24 cellular contexts compared by ENCODE assay signal in genomic region chr10:123491692-123492415, GRCh38.
"Had no signal": no experiment of that assay in that cellular context is flagged by ENCODE, and none has a peak within 500 bp of the region (broad histone marks: within the 10 kb centered on the region; RNA-seq: fewer than 3 reads in every experiment).

No MANE protein-coding gene starts in this region.

- ATAC-seq: activated CD8-positive, alpha-beta T cell treated with anti-CD3 and anti-CD28 coated beads for 36 hours; activated T-cell treated with anti-CD3 and anti-CD28 coated beads, Interleukin-2, amount 50 U/mL, for 4 hours; body of pancreas; gastroesophageal sphincter; naive thymus-derived CD8-positive, alpha-beta T cell; right lobe of liver had no signal

- H3K27me3 ChIP-seq: body of pancreas, right lobe of liver had no signal

- H3K27ac Mint-ChIP-seq: activated B cell treated with CpG ODN at 0.5 μM for 24 hours; activated CD8-positive, alpha-beta T cell treated with anti-CD3 and anti-CD28 coated beads for 36 hours; activated naive CD4-positive, alpha-beta T cell treated with anti-CD3 and anti-CD28 coated beads, Interleukin-2, amount 50 U/mL, for 24 hours; naive thymus-derived CD8-positive, alpha-beta T cell; T-helper 1 cell treated with Interleukin-12 subunit alpha and Interleukin-12 subunit beta and Interleukin-4 antibody, amounts not matched to agents 30 μg/mL and 1 μg/mL, for 36 hours had no signal

- DNase-seq: activated B cell treated with CpG ODN at 0.5 μM for 24 hours; activated CD4-positive, alpha-beta T cell treated with anti-CD3 and anti-CD28 coated beads for 48 hours; activated CD8-positive, alpha-beta T cell treated with anti-CD3 and anti-CD28 coated beads for 36 hours; activated effector memory CD4-positive, alpha-beta T cell treated with Interleukin-2 at 50 U/mL for 16 hours; activated T-cell treated with anti-CD3 and anti-CD28 coated beads, Interleukin-2, amount 50 U/mL, for 4 hours; adrenal gland; body of pancreas; caudate nucleus; kidney; left ventricle myocardium inferior; mesenchymal stem cell; naive thymus-derived CD8-positive, alpha-beta T cell; occipital lobe; right lobe of liver; stimulated activated CD4-positive, alpha-beta T cell treated with anti-CD3 and anti-CD28 coated beads, Interleukin-4, amount 100 ng/mL, for 4 hours; stimulated activated CD8-positive, alpha-beta memory T cell treated with anti-CD3 and anti-CD28 coated beads, Interleukin-4, amount 100 ng/mL, for 48 hours; stimulated activated naive CD4-positive, alpha-beta T cell treated with Interleukin-2 at 50 U/mL for 16 hours; substantia nigra; transverse colon had no signal

- H3K4me3 ChIP-seq: adrenal gland, body of pancreas, gastroesophageal sphincter, left ventricle myocardium inferior, prostate gland, right lobe of liver, smooth muscle cell, transverse colon had no signal

- H3K27ac ChIP-seq: adrenal gland, body of pancreas, gastroesophageal sphincter, left ventricle myocardium inferior, prostate gland, right lobe of liver, transverse colon had no signal

- H3K4me1 Mint-ChIP-seq: activated B cell treated with CpG ODN at 0.5 μM for 24 hours; activated naive CD4-positive, alpha-beta T cell treated with anti-CD3 and anti-CD28 coated beads, Interleukin-2, amount 50 U/mL, for 24 hours had no signal

- H3K36me3 ChIP-seq: adrenal gland, gastroesophageal sphincter, left ventricle myocardium inferior, prostate gland, right lobe of liver, transverse colon had no signal

- H3K9me3 ChIP-seq: adrenal gland, body of pancreas, gastroesophageal sphincter, left ventricle myocardium inferior, prostate gland, right lobe of liver, transverse colon had no signal

- H3K36me3 Mint-ChIP-seq: activated naive CD4-positive, alpha-beta T cell treated with anti-CD3 and anti-CD28 coated beads, Interleukin-2, amount 50 U/mL, for 24 hours; naive thymus-derived CD8-positive, alpha-beta T cell had no signal

- H3K4me3 Mint-ChIP-seq: activated B cell treated with CpG ODN at 0.5 μM for 24 hours; activated CD8-positive, alpha-beta T cell treated with anti-CD3 and anti-CD28 coated beads for 36 hours; activated naive CD4-positive, alpha-beta T cell treated with anti-CD3 and anti-CD28 coated beads, Interleukin-2, amount 50 U/mL, for 24 hours; activated T-cell treated with anti-CD3 and anti-CD28 coated beads, Interleukin-2, amount 50 U/mL, for 4 hours; naive thymus-derived CD8-positive, alpha-beta T cell; T-helper 1 cell treated with Interleukin-12 subunit alpha and Interleukin-12 subunit beta and Interleukin-4 antibody, amounts not matched to agents 30 μg/mL and 1 μg/mL, for 36 hours had no signal

- H3K4me1 ChIP-seq: adrenal gland, body of pancreas, gastroesophageal sphincter, left ventricle myocardium inferior, prostate gland, right lobe of liver, transverse colon had no signal

- H3K9me3 Mint-ChIP-seq: activated B cell treated with CpG ODN at 0.5 μM for 24 hours; activated CD8-positive, alpha-beta T cell treated with anti-CD3 and anti-CD28 coated beads for 36 hours; activated naive CD4-positive, alpha-beta T cell treated with anti-CD3 and anti-CD28 coated beads, Interleukin-2, amount 50 U/mL, for 24 hours; activated T-cell treated with anti-CD3 and anti-CD28 coated beads, Interleukin-2, amount 50 U/mL, for 4 hours; T-helper 1 cell treated with Interleukin-12 subunit alpha and Interleukin-12 subunit beta and Interleukin-4 antibody, amounts not matched to agents 30 μg/mL and 1 μg/mL, for 36 hours had no signal
